In the genomic region with DNA sequence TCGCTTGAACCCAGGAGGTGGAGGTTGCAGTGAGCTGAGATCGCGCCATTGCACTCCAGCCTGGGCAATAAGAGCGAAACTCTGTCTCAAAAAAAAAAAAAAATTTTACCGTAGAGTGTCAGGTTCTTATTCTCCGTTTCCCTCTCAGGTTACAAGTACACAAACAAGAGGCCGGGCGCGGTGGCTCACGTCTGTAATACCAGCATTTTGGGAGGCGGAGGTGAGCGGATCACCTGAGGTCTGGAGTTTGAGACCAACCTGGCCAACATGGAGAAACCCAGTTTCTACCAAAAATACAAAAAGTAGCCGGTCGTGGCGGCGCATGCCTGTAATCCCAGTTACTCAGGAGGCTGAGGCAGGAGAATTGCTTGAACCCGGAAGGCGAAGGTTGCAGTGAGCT, we compare ENCODE assay signal across 8 cellular contexts. TPM values are rescaled to one million over a fixed set of nuclear protein-coding genes. Genes with fewer than 3 reads are reported as not detected.
DNase-seq lines count a peak whose midpoint lies in the region; ATAC-seq and TF ChIP-seq lines count a peak whose summit lies in the region.
"Not testable (repeated sequence)": the region's sequence is repeated elsewhere in the genome, so short reads cannot be mapped to it uniquely, and the experiment has no call there.

No MANE protein-coding gene starts in this region.

- DNase-seq in DMS53 (lab: John Stamatoyannopoulos, UW) (peak; percentile 36), body of pancreas (peak in 1 of 4 donors; percentile 31), lower leg skin (ENCODE audit: low spot score in 2 of 2) (peak in 1 of 2 donors; percentile 86), trophoblast cell (peak; percentile 42 to 53), upper lobe of left lung (peak in 1 of 2 donors; percentile 51)
- DNase-seq in MM.1S; fibroblast of mammary gland (ENCODE audit: low read depth): not testable (repeated sequence)

- H3K27me3 ChIP-seq in MM.1S (replicated peaks; ENCODE audit: insufficient read depth, low read length); body of pancreas; trophoblast cell (ENCODE audit: insufficient read depth, low read length); upper lobe of left lung: not testable (repeated sequence)

- H3K36me3 ChIP-seq in MM.1S (replicated peaks; ENCODE audit: insufficient read depth, low read length); body of pancreas (replicated peaks in 1 of 2; ENCODE audit: insufficient read depth in 1 of 2, low read depth in 2 of 2); trophoblast cell (ENCODE audit: control insufficient read depth in 1 of 2, insufficient read depth in 2 of 2, low read length in 2 of 2): not testable (repeated sequence)
- H3K36me3 ChIP-seq in upper lobe of left lung, result peaks cover 0 to 18% (median 0%) of the 10 kb centered on the region in 4 donors

- H3K23ac ChIP-seq in trophoblast cell (ENCODE audit: low read length), result not testable (repeated sequence)

- ATAC-seq in body of pancreas; upper lobe of left lung (ENCODE audit: low FRiP score in 2 of 2): not testable (repeated sequence)

- not testable (repeated sequence) for H3K27ac ChIP-seq in MM.1S (ENCODE audit: low read length)
- H3K27ac ChIP-seq in body of pancreas (peak overlapping the region in 3 of 4 donors; percentile 97 to 98 (median 97)), trophoblast cell (ENCODE audit: low read depth, low read length) (peak overlapping the region; percentile 99), upper lobe of left lung (peak overlapping the region; percentile 90 to 97 (median 96))

- H3K9ac ChIP-seq in MM.1S (ENCODE audit: low read length), result peak overlapping the region; percentile 91; the same call in 1 of the 2 replicates
- H3K9ac ChIP-seq in trophoblast cell (ENCODE audit: low read length), result not testable (repeated sequence)

- H4K91ac ChIP-seq in trophoblast cell (ENCODE audit: low read depth, low read length), result not testable (repeated sequence)

- not testable (repeated sequence) for H4K12ac ChIP-seq in trophoblast cell (ENCODE audit: low read depth, low read length)

- not testable (repeated sequence) for H3K9me2 ChIP-seq in MM.1S (replicated peaks; ENCODE audit: insufficient read depth, low read length)

- TF ChIP-seq EP300 in upper lobe of left lung (IDR thresholded peaks at IDR 0.05), result not testable (repeated sequence)

- H2AFZ ChIP-seq in MM.1S (ENCODE audit: low read length); trophoblast cell (ENCODE audit: insufficient read depth, low read length, poor library complexity): not testable (repeated sequence)

- intact Hi-C loops in body of pancreas (cut with DNase I); lower leg skin (cut with DNase I; ENCODE audit: low total_unique reads): not testable (repeated sequence)

- H3K4me2 ChIP-seq in MM.1S (ENCODE audit: low read depth, low read length) (peak overlapping the region; percentile 61; the same call in 1 of the 2 replicates), trophoblast cell (ENCODE audit: low read length) (peak overlapping the region; percentile 76)

- not testable (repeated sequence) for H3K18ac ChIP-seq in trophoblast cell (ENCODE audit: low read length)

- not testable (repeated sequence) for H4K20me1 ChIP-seq in MM.1S (ENCODE audit: insufficient read depth, low read length)

- peak overlapping the region; percentile 66 for H2AK5ac ChIP-seq in trophoblast cell (ENCODE audit: low read length)

- H3K4me1 ChIP-seq in MM.1S (ENCODE audit: low read length), result not testable (repeated sequence)
- H3K4me1 ChIP-seq in body of pancreas, result peaks cover 39% of the 10 kb centered on the region
- peaks cover 10 to 11% of the 10 kb centered on the region in 2 experiments for H3K4me1 ChIP-seq in trophoblast cell (ENCODE audit: control insufficient read depth in 1 of 2, insufficient read depth in 2 of 2, low read length in 2 of 2)
- peaks cover 26 to 34% (median 32%) of the 10 kb centered on the region in 4 donors for H3K4me1 ChIP-seq in upper lobe of left lung

- H3K4me3 ChIP-seq in MM.1S (ENCODE audit: low read length), result peak overlapping the region; percentile 98
- peak overlapping the region; percentile 73 for H3K4me3 ChIP-seq in WI38 (ENCODE audit: low read depth, low read length)
- H3K4me3 ChIP-seq in body of pancreas, result peak overlapping the region; percentile 78 to 95
- H3K4me3 ChIP-seq in fibroblast of mammary gland (ENCODE audit: control insufficient read depth, low read depth, low read length), result peak overlapping the region; percentile 86
- H3K4me3 ChIP-seq in lower leg skin (ENCODE audit: low read depth, poor library complexity, severe bottlenecking), result peak overlapping the region; percentile 63
- not testable (repeated sequence) for H3K4me3 ChIP-seq in trophoblast cell (ENCODE audit: low read depth, low read length)
- H3K4me3 ChIP-seq in upper lobe of left lung, result peak overlapping the region in 3 of 4 donors; percentile 68 to 80 (median 74)

- not testable (repeated sequence) for H2BK12ac ChIP-seq in trophoblast cell (ENCODE audit: low read length)

- H3K4ac ChIP-seq in trophoblast cell (ENCODE audit: low read depth, low read length), result peak overlapping the region; percentile 90

- H2BK5ac ChIP-seq in trophoblast cell (ENCODE audit: low read depth, low read length, poor library complexity), result not testable (repeated sequence)

- H3F3A ChIP-seq in MM.1S (ENCODE audit: insufficient read depth, low read length), result peaks cover 10% of the 10 kb centered on the region; the same call in 1 of the 2 replicates

- not testable (repeated sequence) for H3K14ac ChIP-seq in trophoblast cell (ENCODE audit: low read length)

- H3K79me2 ChIP-seq in MM.1S (ENCODE audit: low read length), result peaks cover 38% of the 10 kb centered on the region
- H3K79me2 ChIP-seq in trophoblast cell (ENCODE audit: control insufficient read depth, insufficient read depth, low read length, poor library complexity), result peaks cover 12% of the 10 kb centered on the region

- H4K8ac ChIP-seq in trophoblast cell (ENCODE audit: low read depth, low read length), result not testable (repeated sequence)

- not testable (repeated sequence) for TF ChIP-seq CTCF in MM.1S (IDR thresholded peaks at IDR 0.05; ENCODE audit: low read length); WI38 (IDR thresholded peaks at IDR 0.05; ENCODE audit: low read depth, low read length); body of pancreas (IDR thresholded peaks at IDR 0.05); fibroblast of mammary gland (conservative IDR thresholded peaks at IDR 0.05; ENCODE audit: control insufficient read depth, insufficient read depth, low read depth, low read length); lower leg skin (IDR thresholded peaks at IDR 0.05); upper lobe of left lung (IDR thresholded peaks at IDR 0.05)

- not testable (repeated sequence) for H3K9me3 ChIP-seq in MM.1S (replicated peaks; ENCODE audit: insufficient read depth, low read length); body of pancreas; trophoblast cell (ENCODE audit: insufficient read depth, low read depth, low read length); upper lobe of left lung

- H3K79me1 ChIP-seq in trophoblast cell (ENCODE audit: low read length), result not testable (repeated sequence)

- TF ChIP-seq POLR2A in body of pancreas (IDR thresholded peaks at IDR 0.05); lower leg skin (IDR thresholded peaks at IDR 0.05); upper lobe of left lung (IDR thresholded peaks at IDR 0.05): not testable (repeated sequence)

- WGBS in body of pancreas, 2 donors, result 45 to 46% methylated on average over 18 of the region's 18 CpGs
- WGBS in lower leg skin, 2 donors, result 54 to 65% methylated on average over 18 of the region's 18 CpGs
- no CpG with 5 or more reads among the region's 18 CpGs for WGBS in trophoblast cell (ENCODE audit: extremely low coverage, insufficient coverage, insufficient read length)
- 62 to 67% methylated on average over 18 of the region's 18 CpGs for WGBS in upper lobe of left lung, 2 donors

- H2BK120ac ChIP-seq in trophoblast cell (ENCODE audit: insufficient read depth, low read length, poor library complexity), result not testable (repeated sequence)

RNA-seq across cellular contexts. Expression of a gene that starts 1.1 kb away (rescaled TPM):
- total RNA-seq in body of pancreas (10 to 100 TPM in 1 of 2 donors, 1 to 10 TPM in 1; 5.2 to 14.2 TPM), lower leg skin (10 to 100 TPM in 1 of 4 donors, 1 to 10 TPM in 3; 6.9 to 10.1 (median 8.8) TPM), upper lobe of left lung (10 to 100 TPM in 4 of 6 donors, 1 to 10 TPM in 2; 5.0 to 28.3 (median 12.2) TPM)
- 3.9 and 4.0 TPM in 2 replicates for polyA plus RNA-seq in trophoblast cell (2013)
